Comparison of ENCODE assay signal across 32 cellular contexts in the genomic region with DNA sequence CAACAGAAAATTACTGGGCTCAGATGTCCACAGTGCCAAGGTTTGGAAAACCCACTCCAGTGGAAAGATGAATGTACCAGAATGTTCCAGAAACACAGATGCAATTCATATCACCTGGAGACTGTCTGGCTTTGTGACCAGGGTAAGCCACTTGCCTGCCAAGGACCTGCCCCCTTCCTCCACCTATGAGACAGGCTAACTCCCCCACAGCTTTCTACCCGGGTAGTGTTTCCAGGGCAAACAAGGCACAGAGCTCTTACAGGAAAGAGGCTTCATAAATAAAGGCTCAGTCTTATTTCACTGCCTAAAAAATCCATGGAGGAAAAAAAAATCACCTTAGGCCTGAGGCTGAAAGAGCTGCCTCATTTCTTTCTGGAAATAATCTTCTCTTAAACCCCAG.
"Had no signal": no experiment of that assay in that cellular context is flagged by ENCODE, and none has a peak within 500 bp of the region (broad histone marks: within the 10 kb centered on the region; RNA-seq: fewer than 3 reads in every experiment).

No MANE protein-coding gene starts in this region.

- H3K27ac Mint-ChIP-seq: activated CD4-positive, alpha-beta memory T cell treated with anti-CD3 and anti-CD28 coated beads for 36 hours; activated naive CD4-positive, alpha-beta T cell treated with anti-CD3 and anti-CD28 coated beads for 36 hours; activated naive CD8-positive, alpha-beta T cell treated with anti-CD3 and anti-CD28 coated beads for 36 hours; activated T-helper 1 cell treated with anti-CD3 and anti-CD28 coated beads, Interleukin-12 subunit alpha, Interleukin-12 subunit beta, Interleukin-2, Interleukin-4 antibody, amounts not matched to agents 30 ng/mL and 10 ng/mL and 1 ng/mL, durations not matched to agents 14 hours and 24 hours and 36 hours; effector memory CD8-positive, alpha-beta T cell; naive thymus-derived CD4-positive, alpha-beta T cell; progenitor cell of endocrine pancreas had no signal

- H3K36me3 Mint-ChIP-seq: activated CD4-positive, alpha-beta memory T cell treated with anti-CD3 and anti-CD28 coated beads for 36 hours; activated naive CD8-positive, alpha-beta T cell treated with anti-CD3 and anti-CD28 coated beads for 36 hours; naive thymus-derived CD4-positive, alpha-beta T cell had no signal

- ATAC-seq: body of pancreas; effector memory CD8-positive, alpha-beta T cell; gastrocnemius medialis; left cardiac atrium; naive thymus-derived CD4-positive, alpha-beta T cell; right lobe of liver; stimulated activated naive CD8-positive, alpha-beta T cell treated with anti-CD3 and anti-CD28 coated beads, Interleukin-15, Interleukin-2, amounts not matched to agents 100 U/mL and 50 U/mL, for 24 hours had no signal

- H3K9me3 ChIP-seq: adrenal gland, body of pancreas, gastrocnemius medialis, right lobe of liver, testis, vagina had no signal

- H3K4me1 ChIP-seq: adrenal gland, gastrocnemius medialis, right lobe of liver had no signal

- H3K9me3 Mint-ChIP-seq: activated CD4-positive, alpha-beta memory T cell treated with anti-CD3 and anti-CD28 coated beads for 36 hours; activated naive CD4-positive, alpha-beta T cell treated with anti-CD3 and anti-CD28 coated beads for 36 hours; activated naive CD8-positive, alpha-beta T cell treated with anti-CD3 and anti-CD28 coated beads for 36 hours; activated T-helper 1 cell treated with anti-CD3 and anti-CD28 coated beads, Interleukin-12 subunit alpha, Interleukin-12 subunit beta, Interleukin-2, Interleukin-4 antibody, amounts not matched to agents 30 ng/mL and 10 ng/mL and 1 ng/mL, durations not matched to agents 14 hours and 24 hours and 36 hours; effector memory CD8-positive, alpha-beta T cell; naive thymus-derived CD4-positive, alpha-beta T cell had no signal

- DNase-seq: activated CD4-positive, alpha-beta memory T cell treated with anti-CD3 and anti-CD28 coated beads for 36 hours; activated CD4-positive, alpha-beta T cell treated with anti-CD3 and anti-CD28 coated beads for 48 hours; activated CD8-positive, alpha-beta memory T cell treated with anti-CD3 and anti-CD28 coated beads, Interleukin-2, amount 50 U/mL, for 4 hours; activated naive CD4-positive, alpha-beta T cell treated with anti-CD3 and anti-CD28 coated beads for 36 hours; activated naive CD8-positive, alpha-beta T cell treated with anti-CD3 and anti-CD28 coated beads for 36 hours; activated T-cell treated with anti-CD3 and anti-CD28 coated beads, Interleukin-2, amount 50 U/mL, for 1 hour; adrenal gland; aorta; body of pancreas; effector memory CD8-positive, alpha-beta T cell; erythroblast; gastrocnemius medialis; glutamatergic neuron; left cardiac atrium; mammary epithelial cell; midbrain; naive thymus-derived CD4-positive, alpha-beta T cell; right lobe of liver; stimulated activated CD4-positive, alpha-beta T cell treated with anti-CD3 and anti-CD28 coated beads, Interleukin-12 subunit alpha, Interleukin-12 subunit beta, amount 100 ng/mL, for 4 hours; stimulated activated CD4-positive, alpha-beta T cell treated with anti-CD3 and anti-CD28 coated beads, Interleukin-4, amount 100 ng/mL, for 1 hour; stimulated activated naive CD8-positive, alpha-beta T cell treated with anti-CD3 and anti-CD28 coated beads, Interleukin-15, Interleukin-2, amounts not matched to agents 100 U/mL and 50 U/mL, for 24 hours; testis; trophoblast cell had no signal

- H3K4me3 Mint-ChIP-seq: activated CD4-positive, alpha-beta memory T cell treated with anti-CD3 and anti-CD28 coated beads for 36 hours; activated naive CD4-positive, alpha-beta T cell treated with anti-CD3 and anti-CD28 coated beads for 36 hours; activated naive CD8-positive, alpha-beta T cell treated with anti-CD3 and anti-CD28 coated beads for 36 hours; activated T-helper 1 cell treated with anti-CD3 and anti-CD28 coated beads, Interleukin-12 subunit alpha, Interleukin-12 subunit beta, Interleukin-2, Interleukin-4 antibody, amounts not matched to agents 30 ng/mL and 10 ng/mL and 1 ng/mL, durations not matched to agents 14 hours and 24 hours and 36 hours; effector memory CD8-positive, alpha-beta T cell; naive thymus-derived CD4-positive, alpha-beta T cell had no signal

- FAIRE-seq: keratinocyte had no signal

- H3K4me1 Mint-ChIP-seq: activated naive CD8-positive, alpha-beta T cell treated with anti-CD3 and anti-CD28 coated beads for 36 hours had no signal

- H3K27me3 ChIP-seq: adrenal gland, body of pancreas, gastrocnemius medialis, hepatocyte, right lobe of liver, testis, vagina had no signal

- H3K27ac ChIP-seq: adrenal gland, body of pancreas, cardiac muscle cell, coronary artery, dorsolateral prefrontal cortex, gastrocnemius medialis, hepatocyte, right lobe of liver, skin epidermis, testis, vagina had no signal

- H3K4me3 ChIP-seq: adrenal gland, body of pancreas, cardiac muscle cell, coronary artery, dorsolateral prefrontal cortex, gastrocnemius medialis, hepatocyte, right lobe of liver, skin epidermis, testis, vagina had no signal

- H3K36me3 ChIP-seq: adrenal gland, cardiac muscle cell, gastrocnemius medialis, right lobe of liver, vagina had no signal
